ENCODE assay signal across 8 cellular contexts in the genomic region with DNA sequence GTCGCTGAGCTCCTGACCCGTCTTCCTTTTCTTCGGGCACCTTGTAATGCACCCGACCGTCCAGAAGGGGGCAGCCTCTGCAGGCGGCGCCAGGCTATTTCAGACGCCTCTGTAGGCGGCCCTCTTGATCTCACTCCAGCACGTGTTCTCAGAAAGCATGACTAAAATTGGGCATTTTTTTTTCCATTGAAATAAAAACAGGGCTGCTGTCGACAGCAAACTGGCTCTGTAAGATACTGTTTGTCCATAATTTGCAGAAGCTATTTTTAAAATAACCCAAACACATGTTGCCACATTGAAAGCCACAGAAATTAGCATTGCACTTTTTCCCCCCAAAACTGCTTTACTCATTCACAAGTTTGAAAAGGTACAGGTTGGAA.
DNase-seq lines count a peak whose midpoint lies in the region; ATAC-seq and TF ChIP-seq lines count a peak whose summit lies in the region.

No MANE protein-coding gene starts in this region.

- H3K23ac ChIP-seq in mesendoderm (ENCODE audit: low read length), result no peak overlapping the region

- peak; percentile 81 for ATAC-seq in HG02610 (IDR thresholded peaks at IDR 0.05; ENCODE audit: unreplicated experiment)
- peak; percentile 91 for ATAC-seq in activated CD8-positive, alpha-beta T cell treated with anti-CD3 and anti-CD28 coated beads, Interleukin-2, amount 10 ng/mL, durations not matched to agents 7 days and 5 days
- no peak for ATAC-seq in HG03565 (IDR thresholded peaks at IDR 0.05; ENCODE audit: unreplicated experiment)

- H3K56ac ChIP-seq in mesendoderm (ENCODE audit: low read length), result no peak overlapping the region

- DNase-seq in NCI-H69 (lab: John Stamatoyannopoulos, UW), result peak; percentile 58
- peak; percentile 83 for DNase-seq in activated CD8-positive, alpha-beta T cell treated with anti-CD3 and anti-CD28 coated beads, Interleukin-2, amount 10 ng/mL, durations not matched to agents 7 days and 5 days
- DNase-seq in effector CD4-positive, alpha-beta T cell, result peak; percentile 64
- DNase-seq in mesendoderm, result peak; percentile 81
- DNase-seq in stimulated activated CD8-positive, alpha-beta memory T cell treated with anti-CD3 and anti-CD28 coated beads, Interleukin-2, amount 100 ng/mL, for 48 hours (ENCODE audit: low read depth in 2 of 2), result peak; percentile 64 to 77

- H3K4me1 ChIP-seq in mesendoderm (ENCODE audit: control insufficient read depth, low read depth, low read length), result no peaks in the 10 kb centered on the region

- H3K4me3 ChIP-seq in GM12875 (ENCODE audit: low read depth, low read length) (no peak overlapping the region), mesendoderm (ENCODE audit: low read length) (no peak overlapping the region)

- H3K9ac ChIP-seq in mesendoderm (ENCODE audit: low read length), result no peak overlapping the region

- peaks cover 11% of the 10 kb centered on the region for H3K4me1 Mint-ChIP-seq in activated CD8-positive, alpha-beta T cell treated with anti-CD3 and anti-CD28 coated beads, Interleukin-2, amount 10 ng/mL, durations not matched to agents 7 days and 5 days (ENCODE audit: low read depth)

- peaks cover 1% of the 10 kb centered on the region for H3K27me3 ChIP-seq in mesendoderm (ENCODE audit: insufficient read depth, low read length, poor library complexity)

- H4K8ac ChIP-seq in mesendoderm (ENCODE audit: low read depth, low read length), result no peak overlapping the region

- H3K4me3 Mint-ChIP-seq in activated CD8-positive, alpha-beta T cell treated with anti-CD3 and anti-CD28 coated beads, Interleukin-2, amount 10 ng/mL, durations not matched to agents 7 days and 5 days, result no peak overlapping the region

- H3K18ac ChIP-seq in mesendoderm (ENCODE audit: low read length), result no peak overlapping the region

- CTCF ChIA-PET in activated CD8-positive, alpha-beta T cell treated with anti-CD3 and anti-CD28 coated beads, Interleukin-2, amount 10 ng/mL, durations not matched to agents 7 days and 5 days (lab: Charles Lee), result interaction anchor here (0.6 to 2.1 kb wide), 60 partner anchors 9 to 504 kb away, joined by 3 to 25 read pairs (median 4); a partner anchor contains a TSS

- H3K79me1 ChIP-seq in mesendoderm (ENCODE audit: low read length), result no peaks in the 10 kb centered on the region

- peaks cover 4% of the 10 kb centered on the region for H3K36me3 Mint-ChIP-seq in activated CD8-positive, alpha-beta T cell treated with anti-CD3 and anti-CD28 coated beads, Interleukin-2, amount 10 ng/mL, durations not matched to agents 7 days and 5 days (ENCODE audit: low read depth)

- peak; percentile 86 for TF ChIP-seq CTCF in GM12875 (IDR thresholded peaks at IDR 0.05; ENCODE audit: borderline replicate concordance, insufficient read depth, low read depth, low read length)

- WGBS in mesendoderm (ENCODE audit: extremely low coverage, insufficient coverage, low lambda C conversion rate), result no CpG with 5 or more reads among the region's 11 CpGs

- no peak overlapping the region for H3K27ac ChIP-seq in mesendoderm (ENCODE audit: low read depth, low read length)

- H3K36me3 ChIP-seq in mesendoderm (ENCODE audit: control insufficient read depth, insufficient read depth, low read length), result no peaks in the 10 kb centered on the region

- no peak overlapping the region for H2BK15ac ChIP-seq in mesendoderm (replicated peaks; ENCODE audit: low read depth)

- POLR2A ChIA-PET in activated CD8-positive, alpha-beta T cell treated with anti-CD3 and anti-CD28 coated beads, Interleukin-2, amount 10 ng/mL, durations not matched to agents 7 days and 5 days (lab: Charles Lee), result interaction anchor here (0.5 to 0.6 kb wide), 2 partner anchors 256 to 403 kb away, joined by 3 read pairs; a partner anchor contains a TSS

- no peak overlapping the region for H3K4ac ChIP-seq in mesendoderm (ENCODE audit: low read depth, low read length)

- no peak overlapping the region for H3K27ac Mint-ChIP-seq in activated CD8-positive, alpha-beta T cell treated with anti-CD3 and anti-CD28 coated beads, Interleukin-2, amount 10 ng/mL, durations not matched to agents 7 days and 5 days

- no peak overlapping the region for H2AK5ac ChIP-seq in mesendoderm (ENCODE audit: low read length)

- peaks cover 1% of the 10 kb centered on the region for H3K27me3 Mint-ChIP-seq in activated CD8-positive, alpha-beta T cell treated with anti-CD3 and anti-CD28 coated beads, Interleukin-2, amount 10 ng/mL, durations not matched to agents 7 days and 5 days (ENCODE audit: low read depth)

- H3K9me3 Mint-ChIP-seq in activated CD8-positive, alpha-beta T cell treated with anti-CD3 and anti-CD28 coated beads, Interleukin-2, amount 10 ng/mL, durations not matched to agents 7 days and 5 days (ENCODE audit: insufficient read depth), result no peaks in the 10 kb centered on the region

- H2BK120ac ChIP-seq in mesendoderm (ENCODE audit: low read depth, low read length), result no peak overlapping the region

- no peak overlapping the region for H2BK5ac ChIP-seq in mesendoderm (ENCODE audit: low read length)

- no peaks in the 10 kb centered on the region for H3K79me2 ChIP-seq in mesendoderm (ENCODE audit: control insufficient read depth, insufficient read depth, low read length)

- H4K5ac ChIP-seq in mesendoderm (ENCODE audit: low read length), result no peak overlapping the region

- H3K4me2 ChIP-seq in mesendoderm (ENCODE audit: low read length), result no peak overlapping the region
